12 cellular contexts compared by ENCODE assay signal in genomic region chr2:71618327-71619113, GRCh38.
DNase-seq lines count a peak whose midpoint lies in the region; ATAC-seq and TF ChIP-seq lines count a peak whose summit lies in the region.
"Had no signal": no experiment of that assay in that cellular context is flagged by ENCODE, and none has a peak within 500 bp of the region (broad histone marks: within the 10 kb centered on the region; RNA-seq: fewer than 3 reads in every experiment).

No MANE protein-coding gene starts in this region.

- no peak overlapping the region for H3K4me3 ChIP-seq in Peyer's patch

- TF ChIP-seq CTCF in Peyer's patch (IDR thresholded peaks at IDR 0.05) (no peak), endothelial cell (IDR thresholded peaks at IDR 0.05; ENCODE audit: unreplicated experiment) (no peak)

- H3K9me3 ChIP-seq in Peyer's patch, result no peaks in the 10 kb centered on the region

- no peaks in the 10 kb centered on the region for H3K36me3 ChIP-seq in Peyer's patch

- POLR2A ChIA-PET in activated CD4-positive, alpha-beta T cell treated with anti-CD3 and anti-CD28 coated beads for 36 hours (lab: Charles Lee), result no interaction called here

- no peaks in the 10 kb centered on the region for H3K9me3 Mint-ChIP-seq in activated CD4-positive, alpha-beta T cell treated with anti-CD3 and anti-CD28 coated beads for 36 hours (ENCODE audit: low read depth)
- no peaks in the 10 kb centered on the region for H3K9me3 Mint-ChIP-seq in endothelial cell (ENCODE audit: unreplicated experiment)
- H3K9me3 Mint-ChIP-seq: activated T-cell treated with anti-CD3 and anti-CD28 coated beads, Interleukin-2, amount 50 U/mL, for 24 hours had no signal

- H3K4me1 ChIP-seq in Peyer's patch, result peaks cover 0 to 8% (median 0%) of the 10 kb centered on the region in 4 donors

- H3K27ac Mint-ChIP-seq in activated CD4-positive, alpha-beta T cell treated with anti-CD3 and anti-CD28 coated beads for 36 hours, result no peak overlapping the region
- no peak overlapping the region for H3K27ac Mint-ChIP-seq in endothelial cell (ENCODE audit: unreplicated experiment)
- H3K27ac Mint-ChIP-seq: activated T-cell treated with anti-CD3 and anti-CD28 coated beads, Interleukin-2, amount 50 U/mL, for 24 hours had no signal

- no peaks in the 10 kb centered on the region for H3K36me3 Mint-ChIP-seq in activated CD4-positive, alpha-beta T cell treated with anti-CD3 and anti-CD28 coated beads for 36 hours (ENCODE audit: low read depth)
- peaks cover 28% of the 10 kb centered on the region for H3K36me3 Mint-ChIP-seq in endothelial cell (ENCODE audit: low read depth, unreplicated experiment)

- H3K27me3 ChIP-seq in Peyer's patch, result no peaks in the 10 kb centered on the region

- intact Hi-C loops in activated CD4-positive, alpha-beta T cell treated with anti-CD3 and anti-CD28 coated beads for 36 hours (cut with DNase I, micrococcal nuclease), result no loop called here
- intact Hi-C loops in sciatic nerve (cut with DNase I), result no loop called here

- H3K4me1 Mint-ChIP-seq in activated CD4-positive, alpha-beta T cell treated with anti-CD3 and anti-CD28 coated beads for 36 hours, result no peaks in the 10 kb centered on the region
- H3K4me1 Mint-ChIP-seq in endothelial cell (ENCODE audit: unreplicated experiment), result peaks cover 20% of the 10 kb centered on the region

- ATAC-seq in activated CD4-positive, alpha-beta T cell treated with anti-CD3 and anti-CD28 coated beads for 36 hours, result no peak
- ATAC-seq in sciatic nerve, result no peak

- no peak overlapping the region for H3K27ac ChIP-seq in Peyer's patch

- no peak for TF ChIP-seq POLR2A in Peyer's patch (IDR thresholded peaks at IDR 0.05)

- CTCF ChIA-PET in activated CD4-positive, alpha-beta T cell treated with anti-CD3 and anti-CD28 coated beads for 36 hours (lab: Charles Lee), result interaction anchor here (0.6 kb wide), 1 partner anchor 652 kb away, joined by 3 read pairs; no protein-coding TSS in a partner anchor

- no peaks in the 10 kb centered on the region for H3K27me3 Mint-ChIP-seq in activated CD4-positive, alpha-beta T cell treated with anti-CD3 and anti-CD28 coated beads for 36 hours
- peaks cover 22% of the 10 kb centered on the region for H3K27me3 Mint-ChIP-seq in endothelial cell (ENCODE audit: unreplicated experiment)
- H3K27me3 Mint-ChIP-seq: activated T-cell treated with anti-CD3 and anti-CD28 coated beads, Interleukin-2, amount 50 U/mL, for 24 hours had no signal

- no peak overlapping the region for H3K4me3 Mint-ChIP-seq in activated CD4-positive, alpha-beta T cell treated with anti-CD3 and anti-CD28 coated beads for 36 hours
- H3K4me3 Mint-ChIP-seq in endothelial cell (ENCODE audit: unreplicated experiment), result no peak overlapping the region
- H3K4me3 Mint-ChIP-seq: activated T-cell treated with anti-CD3 and anti-CD28 coated beads, Interleukin-2, amount 50 U/mL, for 24 hours had no signal

- peak; percentile 0 for DNase-seq in activated CD4-positive, alpha-beta T cell treated with anti-CD3 and anti-CD28 coated beads for 36 hours
- DNase-seq in activated CD4-positive, alpha-beta T cell treated with anti-CD3 and anti-CD28 coated beads, Interleukin-2, amount 50 U/mL, for 4 hours, result no peak
- DNase-seq in Peyer's patch (peak in 2 of 3 donors; percentile 34 to 36), endothelial cell (ENCODE audit: low spot score) (peak; percentile 5), sciatic nerve (ENCODE audit: low spot score) (peak; percentile 51), NCI-H146 (lab: John Stamatoyannopoulos, UW) (no peak), NCI-H2029 (lab: John Stamatoyannopoulos, UW) (no peak)
- DNase-seq in effector CD8-positive, alpha-beta T cell (lab: John Stamatoyannopoulos, UW), result no peak
- DNase-seq: ACHN; activated T-cell treated with anti-CD3 and anti-CD28 coated beads, Interleukin-2, amount 50 U/mL, for 24 hours; DMS79 treated with DMSO at 0.1 percent for 48 hours; NCI-H1436 treated with DMSO at 0.1 percent for 48 hours had no signal

Comparison
In these comparisons a context has a peak if more than half of its experiments do, and no peak if none do; other contexts are left out.
1. DNase-seq: peak in activated CD4-positive, alpha-beta T cell treated with anti-CD3 and anti-CD28 coated beads for 36 hours (single experiment), Peyer's patch (2 of 3), endothelial cell (single experiment) and sciatic nerve (single experiment); none in activated CD4-positive, alpha-beta T cell treated with anti-CD3 and anti-CD28 coated beads, Interleukin-2, amount 50 U/mL, for 4 hours (0 of 2), NCI-H146 (single experiment), NCI-H2029 (single experiment) and effector CD8-positive, alpha-beta T cell (single experiment).